25 cellular contexts compared by ENCODE assay signal in genomic region chr2:144114761-144115160, GRCh38.
"Had no signal": no experiment of that assay in that cellular context is flagged by ENCODE, and none has a peak within 500 bp of the region (broad histone marks: within the 10 kb centered on the region; RNA-seq: fewer than 3 reads in every experiment).

No MANE protein-coding gene starts in this region.

- DNase-seq: activated CD4-positive, alpha-beta T cell treated with anti-CD3 and anti-CD28 coated beads, Interleukin-2, amount 10 ng/mL, durations not matched to agents 7 days and 5 days; activated CD8-positive, alpha-beta T cell treated with anti-CD3 and anti-CD28 coated beads, Interleukin-2, amount 10 ng/mL, durations not matched to agents 7 days and 5 days; activated effector memory CD4-positive, alpha-beta T cell treated with anti-CD3 and anti-CD28 coated beads, Interleukin-2, amount 50 U/mL, for 16 hours; activated T-cell treated with anti-CD3 and anti-CD28 coated beads, Interleukin-2, amount 50 U/mL, for 4 hours; cerebellar nuclear complex; effector CD4-positive, alpha-beta T cell; foreskin melanocyte; glutamatergic neuron; kidney; nephron progenitor cell; occipital lobe; retina; stimulated activated CD4-positive, alpha-beta T cell treated with anti-CD3 and anti-CD28 coated beads, Interleukin-12 subunit alpha, Interleukin-12 subunit beta, amount 100 ng/mL, for 4 hours; stimulated activated CD4-positive, alpha-beta T cell treated with anti-CD3 and anti-CD28 coated beads, Interleukin-1b, Interleukin-23, amount 100 ng/mL, for 48 hours; stimulated activated CD8-positive, alpha-beta memory T cell treated with anti-CD3 and anti-CD28 coated beads, Interleukin-4, amount 100 ng/mL, for 48 hours; stimulated activated naive CD4-positive, alpha-beta T cell; T-helper 1 cell; T-helper 9 cell; thyroid gland had no signal

- H3K36me3 ChIP-seq: ascending aorta, thyroid gland had no signal

- H3K4me1 Mint-ChIP-seq: activated CD4-positive, alpha-beta T cell treated with anti-CD3 and anti-CD28 coated beads, Interleukin-2, amount 10 ng/mL, durations not matched to agents 7 days and 5 days; activated naive CD4-positive, alpha-beta T cell treated with anti-CD3 and anti-CD28 coated beads, Interleukin-2, amount 50 U/mL, for 24 hours; nephron progenitor cell had no signal

- H3K27me3 Mint-ChIP-seq: activated CD4-positive, alpha-beta T cell treated with anti-CD3 and anti-CD28 coated beads, Interleukin-2, amount 10 ng/mL, durations not matched to agents 7 days and 5 days; activated naive CD4-positive, alpha-beta T cell treated with anti-CD3 and anti-CD28 coated beads, Interleukin-2, amount 50 U/mL, for 24 hours had no signal

- H3K27ac Mint-ChIP-seq: activated CD4-positive, alpha-beta T cell treated with anti-CD3 and anti-CD28 coated beads, Interleukin-2, amount 10 ng/mL, durations not matched to agents 7 days and 5 days; activated CD8-positive, alpha-beta T cell treated with anti-CD3 and anti-CD28 coated beads, Interleukin-2, amount 10 ng/mL, durations not matched to agents 7 days and 5 days; activated naive CD4-positive, alpha-beta T cell treated with anti-CD3 and anti-CD28 coated beads, Interleukin-2, amount 50 U/mL, for 24 hours; nephron progenitor cell had no signal

- H3K4me3 ChIP-seq: ascending aorta, lung, thyroid gland had no signal

- H3K4me3 Mint-ChIP-seq: activated CD4-positive, alpha-beta T cell treated with anti-CD3 and anti-CD28 coated beads, Interleukin-2, amount 10 ng/mL, durations not matched to agents 7 days and 5 days; activated CD8-positive, alpha-beta T cell treated with anti-CD3 and anti-CD28 coated beads, Interleukin-2, amount 10 ng/mL, durations not matched to agents 7 days and 5 days; activated naive CD4-positive, alpha-beta T cell treated with anti-CD3 and anti-CD28 coated beads, Interleukin-2, amount 50 U/mL, for 24 hours; activated T-cell treated with anti-CD3 and anti-CD28 coated beads, Interleukin-2, amount 50 U/mL, for 4 hours; nephron progenitor cell had no signal

- H3K9me3 Mint-ChIP-seq: activated CD4-positive, alpha-beta T cell treated with anti-CD3 and anti-CD28 coated beads, Interleukin-2, amount 10 ng/mL, durations not matched to agents 7 days and 5 days; activated naive CD4-positive, alpha-beta T cell treated with anti-CD3 and anti-CD28 coated beads, Interleukin-2, amount 50 U/mL, for 24 hours had no signal

- H3K27me3 ChIP-seq: ascending aorta, thyroid gland had no signal

- H3K9me3 ChIP-seq: thyroid gland had no signal

- H3K4me1 ChIP-seq: thyroid gland had no signal

- H3K27ac ChIP-seq: ascending aorta, thyroid gland had no signal

- ATAC-seq: activated CD4-positive, CD25-positive, alpha-beta regulatory T cell treated with anti-CD3 and anti-CD28 coated beads, Interleukin-2, amount 50 U/mL, for 24 hours; activated CD8-positive, alpha-beta T cell treated with anti-CD3 and anti-CD28 coated beads, Interleukin-2, amount 10 ng/mL, durations not matched to agents 7 days and 5 days; activated T-cell treated with anti-CD3 and anti-CD28 coated beads, Interleukin-2, amount 50 U/mL, for 4 hours; esophagus mucosa; left lobe of liver had no signal
